ENCODE assay signal across 1 cellular context in genomic region chr10:75437693-75438092, GRCh38.
TF ChIP-seq lines count a peak whose summit lies in the region.

No MANE protein-coding gene starts in this region.

TF ChIP-seq in HepG2, 621 proteins besides CTCF, POLR2A, EP300 and RAD21:
- peak; percentile 73 for TF ChIP-seq THAP9 (CRISPR knock-in tag; IDR thresholded peaks at IDR 0.05; ENCODE audit: borderline replicate concordance)
- no peak for TF ChIP-seq ASH2L (IDR thresholded peaks at IDR 0.05; ENCODE audit: insufficient read length, low read depth, low read length)
